Comparison of ENCODE assay signal across 11 cellular contexts in the genomic region with DNA sequence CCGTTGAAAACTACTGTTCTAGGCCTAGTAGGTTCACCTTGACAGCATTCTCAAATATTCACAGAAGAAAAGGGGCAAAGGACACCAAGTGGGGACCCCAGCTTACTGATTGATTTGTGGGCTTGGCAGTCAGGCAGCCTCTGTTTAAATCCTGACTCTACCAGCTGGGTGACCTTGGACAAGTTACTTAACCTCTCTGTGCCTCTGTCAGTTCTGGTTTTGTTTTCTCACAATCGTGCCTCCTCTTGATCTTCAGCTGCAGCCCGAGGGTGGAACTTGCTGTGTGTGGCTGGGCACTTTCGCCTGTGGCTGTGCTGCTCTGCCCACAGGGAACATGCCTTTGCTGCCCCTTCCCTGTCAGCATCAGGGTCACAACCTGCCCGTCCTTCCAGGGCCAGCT. TPM values are rescaled to one million over a fixed set of nuclear protein-coding genes. Genes with fewer than 3 reads are reported as not detected.
DNase-seq lines count a peak whose midpoint lies in the region; ATAC-seq and TF ChIP-seq lines count a peak whose summit lies in the region.
"Had no signal": no experiment of that assay in that cellular context is flagged by ENCODE, and none has a peak within 500 bp of the region (broad histone marks: within the 10 kb centered on the region; RNA-seq: fewer than 3 reads in every experiment).

No MANE protein-coding gene starts in this region.

- TF ChIP-seq CTCF in breast epithelium (IDR thresholded peaks at IDR 0.05): no peak

- peaks cover 10% of the 10 kb centered on the region for H3K27me3 Mint-ChIP-seq in activated CD4-positive, alpha-beta T cell treated with anti-CD3 and anti-CD28 coated beads for 36 hours
- H3K27me3 Mint-ChIP-seq in activated CD8-positive, alpha-beta T cell treated with anti-CD3 and anti-CD28 coated beads, Interleukin-2, amount 10 ng/mL, durations not matched to agents 7 days and 5 days (ENCODE audit: low read depth): peaks cover 22% of the 10 kb centered on the region

- TF ChIP-seq POLR2A in breast epithelium (IDR thresholded peaks at IDR 0.05): no peak

- H3K9me3 Mint-ChIP-seq in activated CD4-positive, alpha-beta T cell treated with anti-CD3 and anti-CD28 coated beads for 36 hours (ENCODE audit: low read depth): no peaks in the 10 kb centered on the region
- no peaks in the 10 kb centered on the region for H3K9me3 Mint-ChIP-seq in activated CD8-positive, alpha-beta T cell treated with anti-CD3 and anti-CD28 coated beads, Interleukin-2, amount 10 ng/mL, durations not matched to agents 7 days and 5 days (ENCODE audit: insufficient read depth)
- no peaks in the 10 kb centered on the region for H3K9me3 Mint-ChIP-seq in stimulated activated effector memory CD8-positive, alpha-beta T cell treated with anti-CD3 and anti-CD28 coated beads, Interleukin-12 subunit alpha, Interleukin-12 subunit beta, amount 100 ng/mL, for 72 hours

- no peaks in the 10 kb centered on the region for H3K4me1 ChIP-seq in breast epithelium

- no peak overlapping the region for H3K27ac ChIP-seq in breast epithelium

- POLR2A ChIA-PET in activated CD4-positive, alpha-beta T cell treated with anti-CD3 and anti-CD28 coated beads for 36 hours (lab: Charles Lee): interaction anchor here (0.6 to 1.5 kb wide), 2 partner anchors 17 to 583 kb away, joined by 3 to 6 read pairs; partner anchors contain the start of gene RAP1GAP2
- POLR2A ChIA-PET in activated CD8-positive, alpha-beta T cell treated with anti-CD3 and anti-CD28 coated beads, Interleukin-2, amount 10 ng/mL, durations not matched to agents 7 days and 5 days (lab: Charles Lee): interaction anchor here (0.5 to 2.2 kb wide), 7 partner anchors 12 to 384 kb away, joined by 3 to 30 read pairs (median 6); partner anchors contain the start of gene RAP1GAP2

- intact Hi-C loops in activated CD4-positive, alpha-beta T cell treated with anti-CD3 and anti-CD28 coated beads for 36 hours (cut with DNase I, micrococcal nuclease): loop anchor here (1.0 to 10.0 kb wide), 6 partner anchors 18 to 981 kb away; partner anchors contain the start of gene RAP1GAP2 (in 1 of the 2)
- intact Hi-C loops in breast epithelium (cut with DNase I; ENCODE audit: low total_unique reads): no loop called here

- H3K36me3 Mint-ChIP-seq in activated CD4-positive, alpha-beta T cell treated with anti-CD3 and anti-CD28 coated beads for 36 hours (ENCODE audit: low read depth): no peaks in the 10 kb centered on the region
- peaks cover 4% of the 10 kb centered on the region for H3K36me3 Mint-ChIP-seq in activated CD8-positive, alpha-beta T cell treated with anti-CD3 and anti-CD28 coated beads, Interleukin-2, amount 10 ng/mL, durations not matched to agents 7 days and 5 days (ENCODE audit: low read depth)
- H3K36me3 Mint-ChIP-seq in stimulated activated effector memory CD8-positive, alpha-beta T cell treated with anti-CD3 and anti-CD28 coated beads, Interleukin-12 subunit alpha, Interleukin-12 subunit beta, amount 100 ng/mL, for 72 hours: peaks cover 10% of the 10 kb centered on the region

- DNase-seq in activated CD4-positive, alpha-beta T cell treated with anti-CD3 and anti-CD28 coated beads for 36 hours: peak; percentile 56
- DNase-seq in activated CD4-positive, alpha-beta T cell treated with anti-CD3 and anti-CD28 coated beads for 1 hour: no peak
- DNase-seq in activated CD8-positive, alpha-beta T cell treated with anti-CD3 and anti-CD28 coated beads, Interleukin-2, amount 10 ng/mL, durations not matched to agents 7 days and 5 days: no peak
- DNase-seq in stimulated activated effector memory CD8-positive, alpha-beta T cell treated with anti-CD3 and anti-CD28 coated beads, Interleukin-12 subunit alpha, Interleukin-12 subunit beta, amount 100 ng/mL, for 72 hours (ENCODE audit: low spot score in 2 of 2): peak in 1 of 2 donors; percentile 32
- no peak for DNase-seq in breast epithelium (ENCODE audit: low spot score in 2 of 2)
- no peak for DNase-seq in NCI-H82 (lab: John Stamatoyannopoulos, UW)
- DNase-seq: mesenchymal stem cell, NCI-H187, SHP77 had no signal

- H3K4me1 Mint-ChIP-seq in activated CD4-positive, alpha-beta T cell treated with anti-CD3 and anti-CD28 coated beads for 36 hours: peaks cover 20% of the 10 kb centered on the region
- H3K4me1 Mint-ChIP-seq in activated CD8-positive, alpha-beta T cell treated with anti-CD3 and anti-CD28 coated beads, Interleukin-2, amount 10 ng/mL, durations not matched to agents 7 days and 5 days (ENCODE audit: low read depth): peaks cover 34% of the 10 kb centered on the region
- H3K4me1 Mint-ChIP-seq in stimulated activated effector memory CD8-positive, alpha-beta T cell treated with anti-CD3 and anti-CD28 coated beads, Interleukin-12 subunit alpha, Interleukin-12 subunit beta, amount 100 ng/mL, for 72 hours: peaks cover 43% of the 10 kb centered on the region

- peaks cover 0 to 5% of the 10 kb centered on the region in 2 donors for H3K27me3 ChIP-seq in breast epithelium

- H3K27ac Mint-ChIP-seq in activated CD4-positive, alpha-beta T cell treated with anti-CD3 and anti-CD28 coated beads for 36 hours: peak overlapping the region; percentile 47
- peak overlapping the region; percentile 93 for H3K27ac Mint-ChIP-seq in activated CD8-positive, alpha-beta T cell treated with anti-CD3 and anti-CD28 coated beads, Interleukin-2, amount 10 ng/mL, durations not matched to agents 7 days and 5 days
- peak overlapping the region; percentile 34 for H3K27ac Mint-ChIP-seq in stimulated activated effector memory CD8-positive, alpha-beta T cell treated with anti-CD3 and anti-CD28 coated beads, Interleukin-12 subunit alpha, Interleukin-12 subunit beta, amount 100 ng/mL, for 72 hours

- H3K36me3 ChIP-seq in breast epithelium: no peaks in the 10 kb centered on the region

- peak overlapping the region in 1 of 3 donors; percentile 31 for H3K4me3 ChIP-seq in breast epithelium

- no peaks in the 10 kb centered on the region for H3K9me3 ChIP-seq in breast epithelium

- H3K4me3 Mint-ChIP-seq in activated CD4-positive, alpha-beta T cell treated with anti-CD3 and anti-CD28 coated beads for 36 hours: peak overlapping the region; percentile 38
- H3K4me3 Mint-ChIP-seq in activated CD8-positive, alpha-beta T cell treated with anti-CD3 and anti-CD28 coated beads, Interleukin-2, amount 10 ng/mL, durations not matched to agents 7 days and 5 days: peak overlapping the region; percentile 69
- peak overlapping the region; percentile 49 for H3K4me3 Mint-ChIP-seq in stimulated activated effector memory CD8-positive, alpha-beta T cell treated with anti-CD3 and anti-CD28 coated beads, Interleukin-12 subunit alpha, Interleukin-12 subunit beta, amount 100 ng/mL, for 72 hours

- peak; percentile 36 for ATAC-seq in activated CD4-positive, alpha-beta T cell treated with anti-CD3 and anti-CD28 coated beads for 36 hours
- peak; percentile 20 for ATAC-seq in HG03175 (IDR thresholded peaks at IDR 0.05; ENCODE audit: unreplicated experiment)
- peak; percentile 26 for ATAC-seq in activated CD8-positive, alpha-beta T cell treated with anti-CD3 and anti-CD28 coated beads, Interleukin-2, amount 10 ng/mL, durations not matched to agents 7 days and 5 days
- ATAC-seq in stimulated activated effector memory CD8-positive, alpha-beta T cell treated with anti-CD3 and anti-CD28 coated beads, Interleukin-12 subunit alpha, Interleukin-12 subunit beta, amount 100 ng/mL, for 72 hours: peak; percentile 46
- ATAC-seq in GM19463 (IDR thresholded peaks at IDR 0.05; ENCODE audit: unreplicated experiment): no peak

- CTCF ChIA-PET in activated CD4-positive, alpha-beta T cell treated with anti-CD3 and anti-CD28 coated beads for 36 hours (lab: Charles Lee): interaction anchor here (0.8 to 2.4 kb wide), 9 partner anchors 11 to 909 kb away, joined by 3 to 9 read pairs (median 4); no protein-coding TSS in a partner anchor
- CTCF ChIA-PET in activated CD8-positive, alpha-beta T cell treated with anti-CD3 and anti-CD28 coated beads, Interleukin-2, amount 10 ng/mL, durations not matched to agents 7 days and 5 days (lab: Charles Lee): interaction anchor here (1.0 to 3.1 kb wide), 13 partner anchors 10 to 460 kb away, joined by 3 to 26 read pairs (median 6); partner anchors contain the start of gene RAP1GAP2

RNA-seq across cellular contexts. Expression of gene RAP1GAP2, which starts 17.8 kb away (rescaled TPM):
- total RNA-seq in activated CD4-positive, alpha-beta T cell treated with anti-CD3 and anti-CD28 coated beads for 36 hours: under 1 TPM; 0.64 to 0.86 TPM
- 10 to 100 TPM in 1 of 2 experiments, 1 to 10 TPM in 1; 9.4 to 11.0 TPM for total RNA-seq in activated CD8-positive, alpha-beta T cell treated with anti-CD3 and anti-CD28 coated beads, Interleukin-2, amount 10 ng/mL, durations not matched to agents 7 days and 5 days
- total RNA-seq in breast epithelium: 10 to 100 TPM in 2 of 3 donors, 1 to 10 TPM in 1; 5.3 to 23.4 (median 10.8) TPM

Comparison
In these comparisons a context has a peak if more than half of its experiments do, and no peak if none do; other contexts are left out.
1. H3K27ac Mint-ChIP-seq: peak in every context shown above with its lines; median percentile 93 in activated CD8-positive, alpha-beta T cell treated with anti-CD3 and anti-CD28 coated beads, Interleukin-2, amount 10 ng/mL, durations not matched to agents 7 days and 5 days; 47 in activated CD4-positive, alpha-beta T cell treated with anti-CD3 and anti-CD28 coated beads for 36 hours; 34 in stimulated activated effector memory CD8-positive, alpha-beta T cell treated with anti-CD3 and anti-CD28 coated beads, Interleukin-12 subunit alpha, Interleukin-12 subunit beta, amount 100 ng/mL, for 72 hours.